In the genomic region with DNA sequence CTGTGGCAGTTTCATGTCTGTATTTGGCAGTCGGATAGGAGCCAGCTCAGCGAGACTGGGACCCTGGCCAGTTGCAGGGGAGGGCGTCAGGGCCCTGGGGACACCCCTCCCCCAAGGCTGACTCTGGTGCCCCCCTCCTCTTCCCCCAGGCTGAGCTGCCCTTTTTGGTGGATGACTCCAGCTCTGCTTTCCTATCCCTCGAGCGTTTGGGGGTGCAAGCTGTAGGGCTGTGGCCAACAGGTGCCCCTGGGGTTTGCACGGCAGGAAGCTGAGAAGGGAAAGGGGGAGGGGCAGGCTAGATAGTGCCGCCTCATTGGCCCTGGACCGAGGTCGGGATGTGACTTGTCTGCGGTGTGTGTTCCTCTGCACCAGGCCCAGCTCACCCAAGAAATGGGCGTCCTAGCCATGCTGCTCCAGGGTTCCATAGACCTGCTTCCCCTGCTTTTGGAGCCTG, we compare ENCODE assay signal across 10 cellular contexts. TPM values are rescaled to one million over a fixed set of nuclear protein-coding genes. Genes with fewer than 3 reads are reported as not detected.
DNase-seq lines count a peak whose midpoint lies in the region; ATAC-seq and TF ChIP-seq lines count a peak whose summit lies in the region.
"Had no signal": no experiment of that assay in that cellular context is flagged by ENCODE, and none has a peak within 500 bp of the region (broad histone marks: within the 10 kb centered on the region; RNA-seq: fewer than 3 reads in every experiment).

No MANE protein-coding gene starts in this region.

- POLR2A ChIA-PET in MCF 10A (lab: Yijun Ruan, JAX) = interaction anchor here (0.7 to 1.0 kb wide), 3 partner anchors 54 to 88 kb away, joined by 3 to 4 read pairs (median 3); no protein-coding TSS in a partner anchor

- H3K4me1 ChIP-seq in breast epithelium = peaks cover 6 to 20% of the 10 kb centered on the region in 2 donors
- peaks cover 57% of the 10 kb centered on the region for H3K4me1 ChIP-seq in vagina

- no peaks in the 10 kb centered on the region for H3K9me3 Mint-ChIP-seq in MCF 10A (ENCODE audit: unreplicated experiment)

- intact Hi-C loops in breast epithelium (cut with DNase I; ENCODE audit: low total_unique reads) = no loop called here
- intact Hi-C loops in MCF 10A (cut with micrococcal nuclease) = no loop called here
- intact Hi-C loops in left colon (cut with DNase I, micrococcal nuclease) = no loop called here
- intact Hi-C loops in vagina (cut with DNase I) = no loop called here
- intact Hi-C loops in head of caudate nucleus (cut with DNase I) = no loop called here

- DNase-seq in breast epithelium (ENCODE audit: low spot score in 2 of 2) = no peak
- DNase-seq in MCF 10A (ENCODE audit: unreplicated experiment) = no peak
- peak in 1 of 2 donors; percentile 51 for DNase-seq in left colon
- DNase-seq in vagina (ENCODE audit: extremely low spot score in 2 of 2) = no peak
- no peak for DNase-seq in NCI-H2196 (lab: John Stamatoyannopoulos, UW; ENCODE audit: unreplicated experiment)
- no peak for DNase-seq in head of caudate nucleus
- DNase-seq in GM20000 (ENCODE audit: low spot score) = no peak
- DNase-seq: stimulated activated CD4-positive, alpha-beta T cell treated with anti-CD3 and anti-CD28 coated beads, Interleukin-4, amount 100 ng/mL, for 24 hours had no signal

- H3K4me3 Mint-ChIP-seq in MCF 10A (ENCODE audit: unreplicated experiment) = no peak overlapping the region

- H3K36me3 Mint-ChIP-seq in MCF 10A (ENCODE audit: insufficient read depth, unreplicated experiment) = peaks cover 12% of the 10 kb centered on the region

- H3K4me3 ChIP-seq in breast epithelium (peak overlapping the region in 2 of 3 donors; percentile 16 to 43), vagina (peak overlapping the region in 1 of 2 donors; percentile 24)

- CTCF ChIA-PET in MCF 10A (lab: Yijun Ruan, JAX) = interaction anchor here (0.6 to 1.9 kb wide), 5 partner anchors 35 to 145 kb away, joined by 3 to 9 read pairs (median 5); no protein-coding TSS in a partner anchor

- no peak for TF ChIP-seq CTCF in breast epithelium (IDR thresholded peaks at IDR 0.05)
- TF ChIP-seq CTCF in MCF 10A (IDR thresholded peaks at IDR 0.05; ENCODE audit: unreplicated experiment) = no peak
- no peak for TF ChIP-seq CTCF in vagina (IDR thresholded peaks at IDR 0.05)
- TF ChIP-seq CTCF in GM20000 (IDR thresholded peaks at IDR 0.05; ENCODE audit: extremely low read depth, missing control alignments) = no peak

- no TSS peak for BruUV-seq in MCF 10A (replicated peaks; lab: Mats Ljungman, UMichigan)

- TF ChIP-seq POLR2A in breast epithelium (IDR thresholded peaks at IDR 0.05) = no peak
- TF ChIP-seq POLR2A in vagina (IDR thresholded peaks at IDR 0.05) = no peak

- peak; percentile 15 for ATAC-seq in left colon

- H3K9me3 ChIP-seq in breast epithelium (no peaks in the 10 kb centered on the region), vagina (no peaks in the 10 kb centered on the region)

- H3K4me1 Mint-ChIP-seq in MCF 10A (ENCODE audit: insufficient read depth, unreplicated experiment) = peaks cover 6% of the 10 kb centered on the region

- H3K27me3 Mint-ChIP-seq in MCF 10A (ENCODE audit: insufficient read depth, unreplicated experiment) = no peaks in the 10 kb centered on the region

- H3K27ac ChIP-seq in breast epithelium (peak overlapping the region; percentile 71 to 84), angular gyrus (ENCODE audit: low read depth, low read length) (peak overlapping the region; percentile 58), vagina (peak overlapping the region; percentile 78)

- H3K36me3 ChIP-seq in breast epithelium (no peaks in the 10 kb centered on the region), vagina (peaks cover 0 to 4% of the 10 kb centered on the region in 2 donors)

- H3K27me3 ChIP-seq in breast epithelium (no peaks in the 10 kb centered on the region), vagina (no peaks in the 10 kb centered on the region)

- H3K27ac Mint-ChIP-seq in MCF 10A (ENCODE audit: low read depth, unreplicated experiment) = no peak overlapping the region

RNA-seq across cellular contexts. Expression of a gene that starts 26.4 kb away (rescaled TPM):
- 10 to 100 TPM in 2 of 3 donors, under 1 TPM in 1; 0.32 to 36.6 (median 21.0) TPM for total RNA-seq in breast epithelium
- total RNA-seq in MCF 10A (2022) = 23.3 and 25.7 TPM in 2 replicates
- total RNA-seq in left colon = 10 to 100 TPM in 1 of 2 donors, 1 to 10 TPM in 1; 2.9 to 29.4 TPM
- 28.2 TPM for total RNA-seq in vagina

RNA-seq across cellular contexts. Expression of a gene that starts 37.6 kb away (rescaled TPM):
- total RNA-seq in breast epithelium (10 to 100 TPM; 15.7 to 33.4 (median 29.7) TPM), MCF 10A (2022) (70.7 and 80.2 TPM in 2 replicates), left colon (10 to 100 TPM; 44.8 to 56.1 TPM), vagina (35.4 TPM)

RNA-seq across cellular contexts. Expression of a gene that starts 42.9 kb away (rescaled TPM):
- total RNA-seq in breast epithelium = 10 to 100 TPM; 17.1 to 29.6 (median 29.5) TPM
- not detected in 2 replicates for total RNA-seq in MCF 10A (2022)
- 100 to 1,000 TPM in 1 of 2 donors, 10 to 100 TPM in 1; 18.5 to 706 TPM for total RNA-seq in left colon
- 883 TPM for total RNA-seq in vagina

RNA-seq across cellular contexts. Expression of a gene that starts 53.2 kb away (rescaled TPM):
- total RNA-seq in breast epithelium (under 1 TPM in 1 of 3 donors, not detected in 2; 0.44 TPM), MCF 10A (2022) (0.17 TPM in 1 of 2 replicates, not detected in the other), left colon (not detected), vagina (not detected)
- total RNA-seq: mesenteric fat pad had no signal

Comparison
In these comparisons a context has a peak if more than half of its experiments do, and no peak if none do; other contexts are left out.
1. RNA of a gene that starts 42.9 kb away (total RNA-seq): 883 TPM in vagina (single experiment), 18.5 to 706 TPM in left colon and 17.1 to 29.6 TPM in breast epithelium; not detected in MCF 10A; every median in the first group is over 10 times any median in the second.
2. Peak in every context shown above with its lines, with median percentiles within 50 percentile points of each other: H3K27ac ChIP-seq.